Comparison of ENCODE assay signal across 15 cellular contexts in genomic region chr5:55472642-55473041, GRCh38.
DNase-seq lines count a peak whose midpoint lies in the region; ATAC-seq, FAIRE-seq and TF ChIP-seq lines count a peak whose summit lies in the region.
"Had no signal": no experiment of that assay in that cellular context is flagged by ENCODE, and none has a peak within 500 bp of the region (broad histone marks: within the 10 kb centered on the region; RNA-seq: fewer than 3 reads in every experiment).

No MANE protein-coding gene starts in this region.

- FAIRE-seq in HepG2 (lab: Jason Lieb, UNC) (no peak), H1 (lab: Jason Lieb, UNC) (no peak)
- FAIRE-seq: GM12891 had no signal

- peaks cover 2% of the 10 kb centered on the region; the same call in 1 of the 2 replicates for H3K79me1 ChIP-seq in H1 (ENCODE audit: low read depth, low read length)

- no peaks in the 10 kb centered on the region for H3K23me2 ChIP-seq in H1 (ENCODE audit: low read depth, low read length)

- no peak overlapping the region for H3K4me3 ChIP-seq in HepG2 (replicated peaks in 1 of 3; ENCODE audit: insufficient read depth in 1 of 3, low read depth in 2 of 3, low read length in 3 of 3)
- H3K4me3 ChIP-seq in right lobe of liver, result no peak overlapping the region
- H3K4me3 ChIP-seq in H1 (ENCODE audit: extremely low read depth in 1 of 4, insufficient read depth in 2 of 4, low read depth in 3 of 4, low read length in 4 of 4), result no peak overlapping the region
- H3K4me3 ChIP-seq: BLaER1 treated with 17β-estradiol and CSF1 and Interleukin-3, amounts not matched to agents 10 nM and 100 nM had no signal

- H3K27ac ChIP-seq in HepG2 (ENCODE audit: extremely low read length, insufficient read depth, low read length), result no peak overlapping the region
- H3K27ac ChIP-seq in right lobe of liver, result no peak overlapping the region
- peak overlapping the region; percentile 66; the same call in 1 of the 2 replicates for H3K27ac ChIP-seq in VCaP
- no peak overlapping the region for H3K27ac ChIP-seq in H1 (ENCODE audit: low read depth, low read length)
- H3K27ac ChIP-seq: BLaER1 treated with 17β-estradiol and CSF1 and Interleukin-3, amounts not matched to agents 10 nM and 100 nM had no signal

- no peak overlapping the region for H2BK15ac ChIP-seq in H1 (ENCODE audit: low read length)

- H3K4me1 ChIP-seq in HepG2 (ENCODE audit: insufficient read depth, low read length) (0 out of 2 replicates have a peak, but pooled peaks cover 6% of the 10 kb centered on the region), right lobe of liver (peaks cover 0 to 19% (median under 1%) of the 10 kb centered on the region in 4 donors), H1 (replicated peaks in 1 of 4; ENCODE audit: control insufficient read depth in 3 of 4, insufficient read depth in 4 of 4, low read length in 3 of 4) (peaks cover 0 to 3% (median under 1%) of the 10 kb centered on the region in 4 experiments; a peak in 3 of 7 replicates)
- H3K4me1 ChIP-seq: BLaER1 treated with 17β-estradiol and CSF1 and Interleukin-3, amounts not matched to agents 10 nM and 100 nM had no signal

- TF ChIP-seq EP300 in HepG2 (IDR thresholded peaks at IDR 0.05; ENCODE audit: low read depth in 2 of 2, low read length in 2 of 2), result no peak
- TF ChIP-seq EP300 in HepG2 (CRISPR knock-in tag; IDR thresholded peaks at IDR 0.05; ENCODE audit: borderline replicate concordance), result no peak
- no peak for TF ChIP-seq EP300 in H1 (IDR thresholded peaks at IDR 0.05; ENCODE audit: borderline replicate concordance in 1 of 2, low read depth in 2 of 2, low read length in 2 of 2)

- no peak overlapping the region for H2BK12ac ChIP-seq in H1 (ENCODE audit: low read depth, low read length)

- H4K91ac ChIP-seq in H1 (replicated peaks; ENCODE audit: insufficient read length, low read length), result no peak overlapping the region

- TF ChIP-seq RAD21 in HepG2 (CRISPR knock-in tag; IDR thresholded peaks at IDR 0.05) (no peak), H1 (IDR thresholded peaks at IDR 0.05 in 1 of 2, conservative IDR thresholded peaks at IDR 0.05 in 1 of 2; ENCODE audit: low read depth in 2 of 2, low read length in 2 of 2) (no peak)

- H3K79me2 ChIP-seq in HepG2 (ENCODE audit: insufficient read depth, low read length) (no peaks in the 10 kb centered on the region), H1 (ENCODE audit: control insufficient read depth in 1 of 2, insufficient read depth in 2 of 2, low read length in 2 of 2) (peaks cover 0 to 81% of the 10 kb centered on the region in 2 experiments; a peak in 2 of 4 replicates)

- H3K36me3 ChIP-seq in HepG2 (replicated peaks in 1 of 2; ENCODE audit: control insufficient read depth in 1 of 2, insufficient read depth in 2 of 2, low read length in 2 of 2) (peaks cover 0 to 1% of the 10 kb centered on the region in 2 experiments; a peak in 1 of 5 replicates), right lobe of liver (no peaks in the 10 kb centered on the region), H1 (ENCODE audit: control insufficient read depth in 2 of 4, insufficient read depth in 4 of 4, low read length in 3 of 4) (peaks cover 1 to 21% (median 4%) of the 10 kb centered on the region in 4 experiments; a peak in 3 of 8 replicates)
- H3K36me3 ChIP-seq: BLaER1 treated with 17β-estradiol and CSF1 and Interleukin-3, amounts not matched to agents 10 nM and 100 nM had no signal

- H3K27me3 ChIP-seq in HepG2 (ENCODE audit: control insufficient read depth in 1 of 2, insufficient read depth in 2 of 2, low read length in 2 of 2) (no peaks in the 10 kb centered on the region), right lobe of liver (no peaks in the 10 kb centered on the region), H1 (replicated peaks in 1 of 4; ENCODE audit: control insufficient read depth in 3 of 4, extremely low read depth in 1 of 4, insufficient read depth in 3 of 4, low read length in 3 of 4) (no peaks in the 10 kb centered on the region)
- H3K27me3 ChIP-seq: BLaER1 treated with 17β-estradiol and CSF1 and Interleukin-3, amounts not matched to agents 10 nM and 100 nM had no signal

- TF ChIP-seq CTCF in HepG2 (CRISPR knock-in tag; IDR thresholded peaks at IDR 0.05) (no peak), right lobe of liver (IDR thresholded peaks at IDR 0.05) (no peak), VCaP (conservative IDR thresholded peaks at IDR 0.05) (no peak), H1 (IDR thresholded peaks at IDR 0.05; ENCODE audit: control extremely low read depth in 1 of 3, insufficient read depth in 1 of 3, low read depth in 1 of 3, low read length in 3 of 3) (no peak)

- CTCF ChIA-PET in HepG2 (lab: Yijun Ruan, JAX; ENCODE audit: low intra/inter-chr PET ratio, low total read pairs) (no interaction called here), H1 (lab: Charles Lee; ENCODE audit: partially characterized antibody) (interaction anchor here (0.7 to 1.1 kb wide), 2 partner anchors 67 to 219 kb away, joined by 3 read pairs; no protein-coding TSS in a partner anchor)

- BruUV-seq in HepG2 (replicated peaks; lab: Mats Ljungman, UMichigan), result no TSS peak

- H3K9ac ChIP-seq in HepG2 (ENCODE audit: insufficient read depth, low read depth, low read length), result no peak overlapping the region
- H3K9ac ChIP-seq in H1 (replicated peaks in 1 of 4; ENCODE audit: extremely low read depth in 1 of 4, low read depth in 3 of 4, low read length in 3 of 4), result no peak overlapping the region
- H3K9ac ChIP-seq: BLaER1 treated with 17β-estradiol and CSF1 and Interleukin-3, amounts not matched to agents 10 nM and 100 nM had no signal

- no peak overlapping the region for H2AFZ ChIP-seq in HepG2 (ENCODE audit: low read length)
- no peak overlapping the region for H2AFZ ChIP-seq in H1 (ENCODE audit: low read length)

- POLR2A ChIA-PET in HepG2 (lab: Yijun Ruan, JAX), result no interaction called here
- POLR2A ChIA-PET in H1 (lab: Charles Lee; ENCODE audit: partially characterized antibody), result no interaction called here

- H2BK5ac ChIP-seq in H1 (ENCODE audit: low read depth, low read length), result no peak overlapping the region

- no peak overlapping the region for H2BK120ac ChIP-seq in H1 (replicated peaks; ENCODE audit: low read depth, low read length)

- no peak for TF ChIP-seq POLR2A in HepG2 (IDR thresholded peaks at IDR 0.05; ENCODE audit: insufficient read depth in 1 of 2, low read depth in 2 of 2, low read length in 2 of 2)
- TF ChIP-seq POLR2A in right lobe of liver (IDR thresholded peaks at IDR 0.05), result no peak
- no peak for TF ChIP-seq POLR2A in H1 (IDR thresholded peaks at IDR 0.05; ENCODE audit: control extremely low read depth in 1 of 2, low read depth in 2 of 2, low read length in 2 of 2)

- no peak overlapping the region for H4K5ac ChIP-seq in H1 (ENCODE audit: insufficient read length, low read depth, low read length)

- H4K20me1 ChIP-seq in HepG2 (ENCODE audit: insufficient read depth, low read length) (no peaks in the 10 kb centered on the region), H1 (replicated peaks in 1 of 2; ENCODE audit: control insufficient read depth in 1 of 2, insufficient read depth in 2 of 2, low read length in 2 of 2) (peaks cover 0 to 2% of the 10 kb centered on the region in 2 experiments)
- H4K20me1 ChIP-seq: BLaER1 treated with 17β-estradiol and CSF1 and Interleukin-3, amounts not matched to agents 10 nM and 100 nM had no signal

- no peak overlapping the region for H2AK5ac ChIP-seq in H1 (ENCODE audit: low read depth, low read length)

- H2BK20ac ChIP-seq in H1 (ENCODE audit: low read length), result no peak overlapping the region

- no peak overlapping the region for H3K56ac ChIP-seq in H1 (replicated peaks; ENCODE audit: insufficient read length, low read depth, low read length)

- H3K14ac ChIP-seq in H1 (ENCODE audit: insufficient read length), result no peak overlapping the region

- intact Hi-C loops in HepG2 (cut with micrococcal nuclease; ENCODE audit: unreplicated experiment), result no loop called here
- intact Hi-C loops in right lobe of liver (cut with DNase I), result no loop called here

- no peak overlapping the region for H3K18ac ChIP-seq in H1 (ENCODE audit: extremely low read depth, low read length)

- no peak overlapping the region for H3K4ac ChIP-seq in H1 (replicated peaks; ENCODE audit: insufficient read length, low read depth, low read length)

- H3K4me2 ChIP-seq in HepG2 (ENCODE audit: low read depth, low read length) (no peak overlapping the region), H1 (ENCODE audit: insufficient read depth in 1 of 2, low read depth in 2 of 2, low read length in 2 of 2) (no peak overlapping the region)
- H3K4me2 ChIP-seq: BLaER1 treated with 17β-estradiol and CSF1 and Interleukin-3, amounts not matched to agents 10 nM and 100 nM had no signal

- H3K9me3 ChIP-seq in HepG2 (ENCODE audit: low read length) (no peaks in the 10 kb centered on the region), right lobe of liver (no peaks in the 10 kb centered on the region), H1 (ENCODE audit: insufficient read depth in 2 of 2, low read depth in 1 of 2, low read length in 1 of 2) (no peaks in the 10 kb centered on the region)
- H3K9me3 ChIP-seq: BLaER1 treated with 17β-estradiol and CSF1 and Interleukin-3, amounts not matched to agents 10 nM and 100 nM had no signal

- no peak overlapping the region for H3K23ac ChIP-seq in H1 (ENCODE audit: insufficient read length)

- in situ Hi-C loops in HepG2 (cut with HindIII; ENCODE audit: extremely low pct_ligation_motif_present, low pct_unique_long_range_greater_than_20kb), result no loop called here

- ATAC-seq in HepG2 (no peak), right lobe of liver (no peak)
- ATAC-seq: HCT116 had no signal

- 85% methylated on average over 1 of the region's 1 CpG for WGBS in HepG2 (ENCODE audit: low lambda C conversion rate)
- WGBS in right lobe of liver (ENCODE audit: insufficient coverage, low coverage, low lambda C conversion rate, missing lambda C conversion rate), result 63% methylated on average over 1 of the region's 1 CpG
- 93% methylated on average over 1 of the region's 1 CpG; no CpG with 5 or more reads in 1 of the 2 experiments for WGBS in H1 (ENCODE audit: extremely low coverage in 1 of 2, insufficient coverage in 1 of 2, insufficient read length in 1 of 2, insufficient replicate concordance in 2 of 2, low coverage in 1 of 2, low lambda C conversion rate in 2 of 2, missing lambda C conversion rate in 1 of 2), 2 experiments

- H4K8ac ChIP-seq in H1 (ENCODE audit: extremely low read depth, insufficient read depth, low read length), result no peak overlapping the region

- DNase-seq in HepG2 (ENCODE audit: low spot score) (no peak), right lobe of liver (no peak), H1 (ENCODE audit: low read depth in 1 of 2, low spot score in 2 of 2) (no peak), kidney tubule cell (ENCODE audit: low spot score) (no peak), T-helper 9 cell (no peak), kidney glomerular epithelial cell (lab: John Stamatoyannopoulos, UW) (no peak)
- no peak for DNase-seq in activated CD8-positive, alpha-beta memory T cell treated with anti-CD3 and anti-CD28 coated beads, Interleukin-2, amount 50 U/mL, for 48 hours
- DNase-seq: 8988T; ACHN; CD4-positive, alpha-beta T cell; DMS79 had no signal

TF ChIP-seq in HepG2, 621 proteins besides CTCF, POLR2A, EP300 and RAD21 (continues in another document):
- TF ChIP-seq NFYB (CRISPR knock-in tag; IDR thresholded peaks at IDR 0.05), result no peak
- peak; percentile 93 for TF ChIP-seq MAFF (IDR thresholded peaks at IDR 0.05; ENCODE audit: low read depth, low read length)

TF ChIP-seq in H1, 55 proteins besides CTCF, POLR2A, EP300 and RAD21 (continues in another document):
- peak; percentile 65; the same call in 1 of the 2 replicates for TF ChIP-seq MAFK (IDR thresholded peaks at IDR 0.05; ENCODE audit: low read depth, low read length)

Comparison
In these comparisons a context has a peak if more than half of its experiments do, and no peak if none do; other contexts are left out.
1. Of the 41 proteins assayed by ChIP-seq in both HepG2 and H1: peak only in HepG2: none; only in H1: none; in both: MAFK; in neither: 40.